In genomic region chr4:68109891-68110290, GRCh38 we compare ENCODE assay signal across 37 cellular contexts. TPM values are rescaled to one million over a fixed set of nuclear protein-coding genes. Genes with fewer than 3 reads are reported as not detected.
"Had no signal": no experiment of that assay in that cellular context is flagged by ENCODE, and none has a peak within 500 bp of the region (broad histone marks: within the 10 kb centered on the region; RNA-seq: fewer than 3 reads in every experiment).

No MANE protein-coding gene starts in this region.

- DNase-seq: Karpas-422, MM.1S, MV-4-11, NCI-H1048, NCI-H1092, NCI-H1092 treated with DMSO at 0.1 percent for 48 hours, NCI-H1105, NCI-H1105 treated with DMSO at 0.1 percent for 48 hours, NCI-H1417, NCI-H1417 treated with DMSO at 0.1 percent for 48 hours, NCI-H1436, NCI-H1436 treated with DMSO at 0.1 percent for 48 hours, NCI-H146, NCI-H1694, NCI-H1694 treated with DMSO at 0.1 percent for 48 hours, NCI-H187, NCI-H187 treated with DMSO at 0.1 percent for 48 hours, NCI-H1930, NCI-H2029, NCI-H2029 treated with DMSO at 0.1 percent for 48 hours, NCI-H2081, NCI-H2081 treated with DMSO at 0.1 percent for 48 hours, NCI-H2107, NCI-H2171, NCI-H2171 treated with DMSO at 0.1 percent for 48 hours, NCI-H2227 treated with DMSO at 0.1 percent for 48 hours, NCI-H226, NCI-H345, NCI-H446, NCI-H446 treated with DMSO at 0.1 percent for 48 hours, NCI-H510A, NCI-H510A treated with DMSO at 0.1 percent for 48 hours had no signal

- H3K9ac ChIP-seq: KMS-11 had no signal

- H3K27ac ChIP-seq: KMS-11 had no signal

RNA-seq across cellular contexts. Expression of gene TMPRSS11F, which starts 19.8 kb away (rescaled TPM):
- total RNA-seq: LHCN-M2, M059J, MCF 10A, NCI-H460 had no signal
